In genomic region chr2:223944704-223945531, GRCh38 we compare ENCODE assay signal across 1 cellular context.
TF ChIP-seq lines count a peak whose summit lies in the region.

A gene with protein sequence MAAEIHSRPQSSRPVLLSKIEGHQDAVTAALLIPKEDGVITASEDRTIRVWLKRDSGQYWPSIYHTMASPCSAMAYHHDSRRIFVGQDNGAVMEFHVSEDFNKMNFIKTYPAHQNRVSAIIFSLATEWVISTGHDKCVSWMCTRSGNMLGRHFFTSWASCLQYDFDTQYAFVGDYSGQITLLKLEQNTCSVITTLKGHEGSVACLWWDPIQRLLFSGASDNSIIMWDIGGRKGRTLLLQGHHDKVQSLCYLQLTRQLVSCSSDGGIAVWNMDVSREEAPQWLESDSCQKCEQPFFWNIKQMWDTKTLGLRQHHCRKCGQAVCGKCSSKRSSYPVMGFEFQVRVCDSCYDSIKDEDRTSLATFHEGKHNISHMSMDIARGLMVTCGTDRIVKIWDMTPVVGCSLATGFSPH (minus strand): TSS chr2:223945335. CDS start chr2:223945284, 51 bp downstream.

TF ChIP-seq in HepG2, 621 proteins besides CTCF, POLR2A, EP300 and RAD21 (continued from another document and continues in another):
- TF ChIP-seq FIP1L1 (IDR thresholded peaks at IDR 0.05; ENCODE audit: borderline replicate concordance, insufficient read depth, low read depth, low read length) (no peak), ZNF614 (CRISPR knock-in tag; IDR thresholded peaks at IDR 0.05; ENCODE audit: borderline replicate concordance) (peak; percentile 94), ATF3 (CRISPR knock-in tag; IDR thresholded peaks at IDR 0.05) (peak; percentile 61), KAT2B (IDR thresholded peaks at IDR 0.05; ENCODE audit: borderline replicate concordance, low read depth, low read length) (no peak), HDAC6 (IDR thresholded peaks at IDR 0.05; ENCODE audit: low read depth, low read length) (no peak), TCF7L2 (IDR thresholded peaks at IDR 0.05; ENCODE audit: low read depth, low read length) (no peak), CENPT (CRISPR knock-in tag; IDR thresholded peaks at IDR 0.05; ENCODE audit: low read depth) (no peak), STAG1 (CRISPR knock-in tag; IDR thresholded peaks at IDR 0.05) (peak; percentile 43), ZNF670 (CRISPR knock-in tag; IDR thresholded peaks at IDR 0.05; ENCODE audit: borderline replicate concordance) (0 out of 2 replicates have a peak, but pooled peaks have one; percentile 50), NFE2L1 (CRISPR knock-in tag; IDR thresholded peaks at IDR 0.05; ENCODE audit: borderline replicate concordance) (no peak), ZNF496 (CRISPR knock-in tag; IDR thresholded peaks at IDR 0.05; ENCODE audit: insufficient replicate concordance) (no peak), ZNF850 (CRISPR knock-in tag; conservative IDR thresholded peaks at IDR 0.05) (no peak), ARID2 (CRISPR knock-in tag; IDR thresholded peaks at IDR 0.05; ENCODE audit: borderline replicate concordance) (no peak; the same call in 1 of the 2 replicates), E2F1 (CRISPR knock-in tag; IDR thresholded peaks at IDR 0.05) (peak; percentile 89), KDM3A (CRISPR knock-in tag; IDR thresholded peaks at IDR 0.05; ENCODE audit: low read depth) (peak; percentile 95), ARNT2 (CRISPR knock-in tag; IDR thresholded peaks at IDR 0.05; ENCODE audit: low read depth) (peak; percentile 92), MXD4 (CRISPR knock-in tag; IDR thresholded peaks at IDR 0.05) (peak; percentile 77; the same call in 1 of the 2 replicates), ZNF558 (CRISPR knock-in tag; IDR thresholded peaks at IDR 0.05; ENCODE audit: borderline replicate concordance) (no peak; the same call in 1 of the 2 replicates), ZBTB20 (CRISPR knock-in tag; IDR thresholded peaks at IDR 0.05; ENCODE audit: borderline replicate concordance, low read depth) (peak; percentile 61), BCLAF1 (IDR thresholded peaks at IDR 0.05) (no peak), ZNF720 (CRISPR knock-in tag; IDR thresholded peaks at IDR 0.05) (no peak), GABPA (IDR thresholded peaks at IDR 0.05; ENCODE audit: low read depth, low read length) (no peak), GABPA (CRISPR knock-in tag; IDR thresholded peaks at IDR 0.05; ENCODE audit: low read depth) (no peak), ATRX (CRISPR knock-in tag; IDR thresholded peaks at IDR 0.05; ENCODE audit: borderline replicate concordance) (peak; percentile 73; the same call in 1 of the 2 replicates), ARID3A (IDR thresholded peaks at IDR 0.05; ENCODE audit: low read depth, low read length) (no peak; the same call in 1 of the 2 replicates), ZNF660 (CRISPR knock-in tag; IDR thresholded peaks at IDR 0.05; ENCODE audit: borderline replicate concordance, low read depth) (no peak), HIC2 (CRISPR knock-in tag; IDR thresholded peaks at IDR 0.05; ENCODE audit: low read depth) (no peak), BHLHE40 (IDR thresholded peaks at IDR 0.05; ENCODE audit: low read length) (0 out of 2 replicates have a peak, but pooled peaks have one; percentile 27), NFE2 (CRISPR knock-in tag; IDR thresholded peaks at IDR 0.05) (no peak), SATB2 (CRISPR knock-in tag; IDR thresholded peaks at IDR 0.05) (peak; percentile 94; the same call in 1 of the 2 replicates), ZNF335 (CRISPR knock-in tag; IDR thresholded peaks at IDR 0.05) (0 out of 2 replicates have a peak, but pooled peaks have one; percentile 46), ZNF432 (CRISPR knock-in tag; IDR thresholded peaks at IDR 0.05; ENCODE audit: borderline replicate concordance) (peak; percentile 49; the same call in 1 of the 2 replicates), ZBTB42 (CRISPR knock-in tag; IDR thresholded peaks at IDR 0.05) (peak; percentile 82; the same call in 1 of the 2 replicates), SP1 (IDR thresholded peaks at IDR 0.05) (no peak), SP1 (CRISPR knock-in tag; IDR thresholded peaks at IDR 0.05) (peak; percentile 73), TFDP2 (CRISPR knock-in tag; IDR thresholded peaks at IDR 0.05) (peak; percentile 90), FOXP1 (IDR thresholded peaks at IDR 0.05) (no peak), FOXP1 (CRISPR knock-in tag; IDR thresholded peaks at IDR 0.05) (peak; percentile 53), ZSCAN29 (CRISPR knock-in tag; conservative IDR thresholded peaks at IDR 0.05) (no peak; the same call in 1 of the 2 replicates), PPARG (CRISPR knock-in tag; conservative IDR thresholded peaks at IDR 0.05) (peak; percentile 83), NFE2L2 (IDR thresholded peaks at IDR 0.05; ENCODE audit: low read length) (no peak), ZNF121 (CRISPR knock-in tag; IDR thresholded peaks at IDR 0.05) (peak; percentile 65), GATAD2A (CRISPR knock-in tag; IDR thresholded peaks at IDR 0.05) (peak; percentile 52; the same call in 1 of the 2 replicates), FOSL2 (CRISPR knock-in tag; IDR thresholded peaks at IDR 0.05) (peak; percentile 65), ZBTB43 (CRISPR knock-in tag; conservative IDR thresholded peaks at IDR 0.05) (peak; percentile 91; the same call in 1 of the 2 replicates)
- TF ChIP-seq, protein P1, sequence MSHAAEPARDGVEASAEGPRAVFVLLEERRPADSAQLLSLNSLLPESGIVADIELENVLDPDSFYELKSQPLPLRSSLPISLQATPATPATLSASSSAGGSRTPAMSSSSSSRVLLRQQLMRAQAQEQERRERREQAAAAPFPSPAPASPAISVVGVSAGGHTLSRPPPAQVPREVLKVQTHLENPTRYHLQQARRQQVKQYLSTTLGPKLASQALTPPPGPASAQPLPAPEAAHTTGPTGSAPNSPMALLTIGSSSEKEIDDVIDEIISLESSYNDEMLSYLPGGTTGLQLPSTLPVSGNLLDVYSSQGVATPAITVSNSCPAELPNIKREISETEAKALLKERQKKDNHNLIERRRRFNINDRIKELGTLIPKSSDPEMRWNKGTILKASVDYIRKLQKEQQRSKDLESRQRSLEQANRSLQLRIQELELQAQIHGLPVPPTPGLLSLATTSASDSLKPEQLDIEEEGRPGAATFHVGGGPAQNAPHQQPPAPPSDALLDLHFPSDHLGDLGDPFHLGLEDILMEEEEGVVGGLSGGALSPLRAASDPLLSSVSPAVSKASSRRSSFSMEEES (CRISPR knock-in tag; IDR thresholded peaks at IDR 0.05): peak; percentile 96
- TF ChIP-seq, protein P2, sequence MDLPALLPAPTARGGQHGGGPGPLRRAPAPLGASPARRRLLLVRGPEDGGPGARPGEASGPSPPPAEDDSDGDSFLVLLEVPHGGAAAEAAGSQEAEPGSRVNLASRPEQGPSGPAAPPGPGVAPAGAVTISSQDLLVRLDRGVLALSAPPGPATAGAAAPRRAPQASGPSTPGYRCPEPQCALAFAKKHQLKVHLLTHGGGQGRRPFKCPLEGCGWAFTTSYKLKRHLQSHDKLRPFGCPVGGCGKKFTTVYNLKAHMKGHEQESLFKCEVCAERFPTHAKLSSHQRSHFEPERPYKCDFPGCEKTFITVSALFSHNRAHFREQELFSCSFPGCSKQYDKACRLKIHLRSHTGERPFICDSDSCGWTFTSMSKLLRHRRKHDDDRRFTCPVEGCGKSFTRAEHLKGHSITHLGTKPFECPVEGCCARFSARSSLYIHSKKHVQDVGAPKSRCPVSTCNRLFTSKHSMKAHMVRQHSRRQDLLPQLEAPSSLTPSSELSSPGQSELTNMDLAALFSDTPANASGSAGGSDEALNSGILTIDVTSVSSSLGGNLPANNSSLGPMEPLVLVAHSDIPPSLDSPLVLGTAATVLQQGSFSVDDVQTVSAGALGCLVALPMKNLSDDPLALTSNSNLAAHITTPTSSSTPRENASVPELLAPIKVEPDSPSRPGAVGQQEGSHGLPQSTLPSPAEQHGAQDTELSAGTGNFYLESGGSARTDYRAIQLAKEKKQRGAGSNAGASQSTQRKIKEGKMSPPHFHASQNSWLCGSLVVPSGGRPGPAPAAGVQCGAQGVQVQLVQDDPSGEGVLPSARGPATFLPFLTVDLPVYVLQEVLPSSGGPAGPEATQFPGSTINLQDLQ (CRISPR knock-in tag; IDR thresholded peaks at IDR 0.05): peak; percentile 6
- TF ChIP-seq, protein P3, sequence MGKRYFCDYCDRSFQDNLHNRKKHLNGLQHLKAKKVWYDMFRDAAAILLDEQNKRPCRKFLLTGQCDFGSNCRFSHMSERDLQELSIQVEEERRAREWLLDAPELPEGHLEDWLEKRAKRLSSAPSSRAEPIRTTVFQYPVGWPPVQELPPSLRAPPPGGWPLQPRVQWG (CRISPR knock-in tag; IDR thresholded peaks at IDR 0.05; ENCODE audit: borderline replicate concordance, low read depth): no peak
